ENCODE assay signal across 14 cellular contexts in the genomic region with DNA sequence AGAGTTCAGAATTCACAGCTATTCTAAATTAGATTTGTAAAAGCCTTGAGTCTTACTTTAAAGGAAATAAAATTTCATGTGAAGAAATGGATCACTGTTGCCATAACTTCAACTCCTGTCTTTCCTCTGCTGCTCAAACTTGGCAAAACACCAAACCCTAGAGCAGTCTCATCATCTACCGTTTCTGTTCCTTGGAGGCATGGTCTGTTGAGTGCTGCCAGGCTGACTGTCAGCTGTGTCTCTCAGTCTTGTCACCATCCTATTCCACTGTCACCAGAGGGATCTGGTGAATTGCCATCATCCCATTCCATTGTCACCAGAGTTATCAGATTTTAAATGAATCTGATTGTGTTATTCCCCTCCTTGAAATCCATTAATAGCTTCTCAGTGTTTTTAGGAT. TPM values are rescaled to one million over a fixed set of nuclear protein-coding genes. Genes with fewer than 3 reads are reported as not detected.
DNase-seq lines count a peak whose midpoint lies in the region; ATAC-seq, FAIRE-seq and TF ChIP-seq lines count a peak whose summit lies in the region.
"Had no signal": no experiment of that assay in that cellular context is flagged by ENCODE, and none has a peak within 500 bp of the region (broad histone marks: within the 10 kb centered on the region; RNA-seq: fewer than 3 reads in every experiment).

No MANE protein-coding gene starts in this region.

- TF ChIP-seq POLR2A in IMR-90 (IDR thresholded peaks at IDR 0.05; ENCODE audit: low read depth, low read length), result no peak

- H2BK120ac ChIP-seq in IMR-90 (ENCODE audit: low read depth, low read length), result no peak overlapping the region

- no peak overlapping the region for H4K8ac ChIP-seq in IMR-90 (ENCODE audit: low read depth in 2 of 2, low read length in 2 of 2)

- no peak overlapping the region for H3K23ac ChIP-seq in IMR-90 (ENCODE audit: low read depth, low read length)

- TF ChIP-seq CTCF in IMR-90 (conservative IDR thresholded peaks at IDR 0.05; ENCODE audit: low read depth, low read length), result no peak
- TF ChIP-seq CTCF in bronchial epithelial cell (IDR thresholded peaks at IDR 0.05; ENCODE audit: insufficient read depth, low read length, severe bottlenecking), result no peak

- POLR2A ChIA-PET in IMR-90 (lab: Charles Lee; ENCODE audit: unreplicated experiment), result no interaction called here
- POLR2A ChIA-PET in naive thymus-derived CD8-positive, alpha-beta T cell (lab: Charles Lee), result no interaction called here

- H2BK20ac ChIP-seq in IMR-90 (ENCODE audit: low read depth, low read length), result no peak overlapping the region

- H3K27me3 ChIP-seq in IMR-90 (ENCODE audit: control insufficient read depth, insufficient read depth, low read length) (no peaks in the 10 kb centered on the region), bronchial epithelial cell (ENCODE audit: control insufficient read depth, insufficient read depth, low read length) (no peaks in the 10 kb centered on the region)
- H3K27me3 ChIP-seq: dorsolateral prefrontal cortex had no signal

- no peak overlapping the region for H2AK9ac ChIP-seq in IMR-90 (replicated peaks; ENCODE audit: low read depth, low read length, poor library complexity)

- no peak overlapping the region for H3K14ac ChIP-seq in IMR-90 (replicated peaks; ENCODE audit: low read depth, low read length)

- H3K27ac Mint-ChIP-seq in naive thymus-derived CD8-positive, alpha-beta T cell, result peak overlapping the region in 9 of 10 donors; percentile 45 to 77 (median 65)

- peaks cover 3% of the 10 kb centered on the region for H3K4me1 ChIP-seq in IMR-90 (ENCODE audit: control insufficient read depth, insufficient read depth, low read length)
- H3K4me1 ChIP-seq: parathyroid adenoma had no signal

- peak overlapping the region in 4 of 10 donors; percentile 12 to 47 (median 28) for H3K4me3 Mint-ChIP-seq in naive thymus-derived CD8-positive, alpha-beta T cell

- BruUV-seq in IMR-90 (replicated peaks; lab: Mats Ljungman, UMichigan), result no TSS peak

- H3K9me3 Mint-ChIP-seq in naive thymus-derived CD8-positive, alpha-beta T cell, result no peaks in the 10 kb centered on the region

- FAIRE-seq in bronchial epithelial cell (lab: Jason Lieb, UNC), result peak; percentile 23
- FAIRE-seq: A204.1 had no signal

- no peak overlapping the region for H3K4me2 ChIP-seq in IMR-90 (ENCODE audit: low read depth, low read length)

- H2BK5ac ChIP-seq in IMR-90 (ENCODE audit: low read depth, low read length, poor library complexity, severe bottlenecking), result no peak overlapping the region

- no peak overlapping the region for H3K18ac ChIP-seq in IMR-90 (ENCODE audit: low read depth, low read length)

- no peak overlapping the region for H4K5ac ChIP-seq in IMR-90 (ENCODE audit: low read depth, low read length)

- intact Hi-C loops in IMR-90 (cut with micrococcal nuclease), result no loop called here

- CTCF ChIA-PET in IMR-90 (lab: Yijun Ruan, JAX), result no interaction called here

- TF ChIP-seq RAD21 in IMR-90 (IDR thresholded peaks at IDR 0.05; ENCODE audit: low read length), result no peak

- dilution Hi-C loops in IMR-90 (cut with HindIII; ENCODE audit: low sequenced_read_pairs, unreplicated experiment), result no loop called here

- no peak overlapping the region for H2AFZ ChIP-seq in IMR-90 (replicated peaks; ENCODE audit: low read length, poor library complexity)
- H2AFZ ChIP-seq: parathyroid adenoma had no signal

- no peak overlapping the region for H3K9ac ChIP-seq in IMR-90 (ENCODE audit: low read depth, low read length)
- H3K9ac ChIP-seq: parathyroid adenoma had no signal

- no peak; the same call in 1 of the 2 replicates for ATAC-seq in IMR-90 (ENCODE audit: low read depth)
- ATAC-seq in naive thymus-derived CD8-positive, alpha-beta T cell, result peak; percentile 49 to 52
- no peak for ATAC-seq in HG03196 (IDR thresholded peaks at IDR 0.05; ENCODE audit: unreplicated experiment)
- ATAC-seq in GM21515 (IDR thresholded peaks at IDR 0.05; ENCODE audit: unreplicated experiment), result no peak

- DNase-seq in NCI-H2029 (lab: John Stamatoyannopoulos, UW) (peak; percentile 7), NCI-H2029 treated with DMSO at 0.1 percent for 48 hours (lab: John Stamatoyannopoulos, UW) (no peak), IMR-90 (peak; percentile 40), bronchial epithelial cell (ENCODE audit: low read depth) (no peak), NCI-H345 treated with DMSO at 0.1 percent for 48 hours (lab: John Stamatoyannopoulos, UW; ENCODE audit: unreplicated experiment) (no peak)
- DNase-seq in naive thymus-derived CD8-positive, alpha-beta T cell, result peak in 1 of 10 donors; percentile 13
- DNase-seq: activated naive CD4-positive, alpha-beta T cell; GDM1; NCI-H2081 treated with DMSO at 0.1 percent for 48 hours had no signal

- peaks cover 6 to 13% of the 10 kb centered on the region in 2 experiments; a peak in 3 of 4 replicates for H3K79me1 ChIP-seq in IMR-90 (ENCODE audit: low read depth in 1 of 2, low read length in 2 of 2)

- H3K36me3 ChIP-seq in IMR-90 (ENCODE audit: control insufficient read depth, insufficient read depth, low read length), result peaks cover 4% of the 10 kb centered on the region; the same call in 1 of the 2 replicates
- H3K36me3 ChIP-seq in bronchial epithelial cell (ENCODE audit: control insufficient read depth, insufficient read depth, low read length), result peaks cover 3% of the 10 kb centered on the region

- no CpG with 5 or more reads among the region's 1 CpG for whole genome bisulfite sequencing in IMR-90 (ENCODE audit: extremely low coverage in 2 of 2, insufficient read length in 1 of 2), 2 experiments

- H3K9me1 ChIP-seq in IMR-90 (ENCODE audit: insufficient read depth, low read length), result no peaks in the 10 kb centered on the region

- H3K4me3 ChIP-seq in IMR-90 (ENCODE audit: insufficient read depth, low read depth, low read length) (no peak overlapping the region), bronchial epithelial cell (ENCODE audit: low read depth, low read length) (no peak overlapping the region)
- H3K4me3 ChIP-seq: dorsolateral prefrontal cortex had no signal

- no peaks in the 10 kb centered on the region; the same call in 1 of the 2 replicates for H4K20me1 ChIP-seq in IMR-90 (ENCODE audit: insufficient read depth, low read length)

- no peak overlapping the region for H3K27ac ChIP-seq in IMR-90 (ENCODE audit: insufficient read depth, low read length)
- H3K27ac ChIP-seq: dorsolateral prefrontal cortex, parathyroid adenoma had no signal

- in situ Hi-C loops in IMR-90 (cut with MboI; ENCODE audit: low sequenced_read_pairs), result no loop called here

- no peak overlapping the region for H3K56ac ChIP-seq in IMR-90 (ENCODE audit: extremely low read depth, insufficient read depth, low read length)

- no peak overlapping the region for H2BK15ac ChIP-seq in IMR-90 (ENCODE audit: low read depth, low read length)

- H3K4me1 Mint-ChIP-seq in naive thymus-derived CD8-positive, alpha-beta T cell, result peaks cover 30 to 73% (median 66%) of the 10 kb centered on the region in 4 donors

- H2AK5ac ChIP-seq in IMR-90 (ENCODE audit: low read depth, low read length), result no peak overlapping the region

- no peak overlapping the region for H3K4ac ChIP-seq in IMR-90 (ENCODE audit: low read depth, low read length)

- no peaks in the 10 kb centered on the region for H3K9me3 ChIP-seq in IMR-90 (ENCODE audit: control insufficient read depth, insufficient read depth, low read length)

- no peaks in the 10 kb centered on the region for H3K27me3 Mint-ChIP-seq in naive thymus-derived CD8-positive, alpha-beta T cell

- H4K91ac ChIP-seq in IMR-90 (ENCODE audit: insufficient read depth, low read depth, low read length), result no peak overlapping the region

- peaks cover 7 to 25% (median 19%) of the 10 kb centered on the region in 3 donors for H3K36me3 Mint-ChIP-seq in naive thymus-derived CD8-positive, alpha-beta T cell

TF ChIP-seq in IMR-90, 13 proteins besides CTCF, POLR2A, EP300 and RAD21 (continues in another document):
- TF ChIP-seq RFX5 (IDR thresholded peaks at IDR 0.05; ENCODE audit: low read depth, low read length), result no peak
- TF ChIP-seq CHD1 (IDR thresholded peaks at IDR 0.05; ENCODE audit: low read depth, low read length), result no peak
- no peak for TF ChIP-seq RCOR1 (IDR thresholded peaks at IDR 0.05; ENCODE audit: insufficient replicate concordance, low read length)
- no peak for TF ChIP-seq MXI1 (IDR thresholded peaks at IDR 0.05; ENCODE audit: borderline replicate concordance, low read depth, low read length)
- no peak for TF ChIP-seq FOS (IDR thresholded peaks at IDR 0.05; ENCODE audit: low read depth, low read length)
- TF ChIP-seq SMC3 (IDR thresholded peaks at IDR 0.05; ENCODE audit: low read depth, low read length), result no peak
- no peak for TF ChIP-seq MAFK (IDR thresholded peaks at IDR 0.05; ENCODE audit: low read depth, low read length)
- no peak for TF ChIP-seq MAZ (IDR thresholded peaks at IDR 0.05; ENCODE audit: borderline replicate concordance, low read depth, low read length)
- TF ChIP-seq ELK1 (IDR thresholded peaks at IDR 0.05; ENCODE audit: borderline replicate concordance, low read depth, low read length), result no peak
- no peak for TF ChIP-seq BHLHE40 (IDR thresholded peaks at IDR 0.05; ENCODE audit: low read depth, low read length)
- TF ChIP-seq, protein P1, sequence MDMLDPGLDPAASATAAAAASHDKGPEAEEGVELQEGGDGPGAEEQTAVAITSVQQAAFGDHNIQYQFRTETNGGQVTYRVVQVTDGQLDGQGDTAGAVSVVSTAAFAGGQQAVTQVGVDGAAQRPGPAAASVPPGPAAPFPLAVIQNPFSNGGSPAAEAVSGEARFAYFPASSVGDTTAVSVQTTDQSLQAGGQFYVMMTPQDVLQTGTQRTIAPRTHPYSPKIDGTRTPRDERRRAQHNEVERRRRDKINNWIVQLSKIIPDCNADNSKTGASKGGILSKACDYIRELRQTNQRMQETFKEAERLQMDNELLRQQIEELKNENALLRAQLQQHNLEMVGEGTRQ (IDR thresholded peaks at IDR 0.05; ENCODE audit: low read depth, low read length), result no peak
- TF ChIP-seq NFE2L2 (IDR thresholded peaks at IDR 0.05; ENCODE audit: low read depth, low read length), result no peak

RNA-seq across cellular contexts. Expression of gene STIM2, which starts 55.6 kb away (rescaled TPM):
- total RNA-seq in IMR-90 (2012; rRNA removed), result 24.2 and 27.6 TPM in 2 replicates
- polyA plus RNA-seq in IMR-90 (2012; rRNA removed), result 16.1 and 21.7 TPM in 2 replicates
- 6.4 and 16.5 TPM in 2 replicates for polyA plus RNA-seq in IMR-90 (2012; cell fraction: cytosol; rRNA removed)
- 39.6 and 54.6 TPM in 2 replicates for polyA plus RNA-seq in IMR-90 (2012; cell fraction: nucleus; rRNA removed; ENCODE audit: low replicate concordance)
- 7.6 and 15.6 TPM in 2 replicates for total RNA-seq in bronchial epithelial cell
- 100 to 1,000 TPM; 105 TPM for total RNA-seq in naive thymus-derived CD8-positive, alpha-beta T cell
- polyA plus RNA-seq in naive thymus-derived CD8-positive, alpha-beta T cell, result 10 to 100 TPM; 22.2 to 35.4 (median 33.0) TPM

Comparison
In these comparisons a context has a peak if more than half of its experiments do, and no peak if none do; other contexts are left out.
1. DNase-seq: peak in NCI-H2029 (single experiment) and IMR-90 (single experiment); none in NCI-H2029 treated with DMSO at 0.1 percent for 48 hours (single experiment), bronchial epithelial cell (single experiment) and NCI-H345 treated with DMSO at 0.1 percent for 48 hours (single experiment).
2. ATAC-seq: peak in naive thymus-derived CD8-positive, alpha-beta T cell (2 of 2); none in IMR-90 (single experiment), HG03196 (single experiment) and GM21515 (single experiment).